In the genomic region with DNA sequence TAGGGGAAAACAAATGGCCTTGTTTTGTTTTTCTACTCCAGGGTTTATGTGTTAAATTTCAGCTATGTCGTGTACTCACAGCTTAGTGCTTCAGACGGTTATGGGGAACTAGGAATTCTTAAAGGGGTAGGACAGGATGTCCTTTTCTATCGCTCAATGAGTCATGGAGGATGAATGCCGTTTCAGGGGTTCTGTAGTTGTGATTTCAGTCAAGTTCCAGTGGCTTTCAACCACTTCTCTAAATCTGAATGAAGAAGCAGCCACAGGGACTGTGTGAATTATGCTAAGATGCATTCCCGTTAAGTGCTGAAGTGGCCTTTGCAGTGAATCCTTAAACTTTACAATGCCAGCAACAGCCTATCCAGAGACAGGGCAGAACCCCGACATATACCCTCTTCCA, we compare ENCODE assay signal across 8 cellular contexts.
DNase-seq lines count a peak whose midpoint lies in the region; ATAC-seq, FAIRE-seq and TF ChIP-seq lines count a peak whose summit lies in the region.

No MANE protein-coding gene starts in this region.

- no peak for TF ChIP-seq CTCF in DOHH2 (IDR thresholded peaks at IDR 0.05; ENCODE audit: low read depth, low read length, poor library complexity, severe bottlenecking)
- no peak for TF ChIP-seq CTCF in HepG2 (CRISPR knock-in tag; IDR thresholded peaks at IDR 0.05)
- no peak for TF ChIP-seq CTCF in upper lobe of right lung (IDR thresholded peaks at IDR 0.05)

- H2AFZ ChIP-seq in HepG2 (ENCODE audit: low read length) = no peak overlapping the region

- DNase-seq in astrocyte of the hippocampus (ENCODE audit: low read depth, low spot score) (peak; percentile 82), HepG2 (ENCODE audit: low spot score) (no peak), upper lobe of right lung (no peak), NCI-H2107 (lab: John Stamatoyannopoulos, UW) (no peak), NCI-H2227 treated with DMSO at 0.1 percent for 48 hours (lab: John Stamatoyannopoulos, UW) (no peak)

- H3K4me1 ChIP-seq in DOHH2 (ENCODE audit: control insufficient read depth, low read length) (peaks cover 51% of the 10 kb centered on the region), HepG2 (ENCODE audit: insufficient read depth, low read length) (peaks cover 57% of the 10 kb centered on the region), upper lobe of right lung (peaks cover 27% of the 10 kb centered on the region)

- no peak for FAIRE-seq in HepG2 (lab: Jason Lieb, UNC)

- TF ChIP-seq RAD21 in HepG2 (CRISPR knock-in tag; IDR thresholded peaks at IDR 0.05) = no peak

- BruUV-seq in HepG2 (replicated peaks; lab: Mats Ljungman, UMichigan) = no TSS peak

- H3K79me2 ChIP-seq in DOHH2 (ENCODE audit: control insufficient read depth, low read length) (no peaks in the 10 kb centered on the region), HepG2 (ENCODE audit: insufficient read depth, low read length) (no peaks in the 10 kb centered on the region)

- CTCF ChIA-PET in HepG2 (lab: Yijun Ruan, JAX; ENCODE audit: low intra/inter-chr PET ratio, low total read pairs) = no interaction called here

- no peaks in the 10 kb centered on the region for H3F3A ChIP-seq in DOHH2 (ENCODE audit: control insufficient read depth, insufficient read depth)

- ATAC-seq in GM21390 (IDR thresholded peaks at IDR 0.05; ENCODE audit: unreplicated experiment) (peak; percentile 80), HG03565 (IDR thresholded peaks at IDR 0.05; ENCODE audit: unreplicated experiment) (peak; percentile 92), HepG2 (no peak), upper lobe of right lung (peak; percentile 86)

- H3K4me2 ChIP-seq in DOHH2 (ENCODE audit: low read length) (peak overlapping the region; percentile 37), HepG2 (ENCODE audit: low read depth, low read length) (no peak overlapping the region)

- peak overlapping the region; percentile 68 for H3K27ac ChIP-seq in DOHH2 (ENCODE audit: low read depth, low read length)
- no peak overlapping the region for H3K27ac ChIP-seq in HepG2 (ENCODE audit: extremely low read length, insufficient read depth, low read length)
- peak overlapping the region; percentile 59 for H3K27ac ChIP-seq in upper lobe of right lung

- WGBS in HepG2 (ENCODE audit: low lambda C conversion rate) = 90% methylated on average over 6 of the region's 6 CpGs

- no peak overlapping the region for H3K9ac ChIP-seq in HepG2 (ENCODE audit: insufficient read depth, low read depth, low read length)

- H3K36me3 ChIP-seq in DOHH2 (ENCODE audit: control insufficient read depth, low read length) = peaks cover 25% of the 10 kb centered on the region
- no peaks in the 10 kb centered on the region for H3K36me3 ChIP-seq in HepG2 (replicated peaks in 1 of 2; ENCODE audit: control insufficient read depth in 1 of 2, insufficient read depth in 2 of 2, low read length in 2 of 2)
- H3K36me3 ChIP-seq in upper lobe of right lung = no peaks in the 10 kb centered on the region

- H3K9me3 ChIP-seq in DOHH2 (ENCODE audit: control insufficient read depth, insufficient read depth, low read length) = peaks cover 21% of the 10 kb centered on the region
- no peaks in the 10 kb centered on the region for H3K9me3 ChIP-seq in HepG2 (ENCODE audit: low read length)
- no peaks in the 10 kb centered on the region for H3K9me3 ChIP-seq in upper lobe of right lung

- intact Hi-C loops in HepG2 (cut with micrococcal nuclease; ENCODE audit: unreplicated experiment) = loop anchor here (2.0 kb wide), 1 partner anchor 71 kb away; no protein-coding TSS in a partner anchor
- intact Hi-C loops in upper lobe of right lung (cut with DNase I) = no loop called here

- in situ Hi-C loops in HepG2 (cut with HindIII; ENCODE audit: extremely low pct_ligation_motif_present, low pct_unique_long_range_greater_than_20kb) = no loop called here

- H3K4me3 ChIP-seq in DOHH2 (ENCODE audit: low read length) (peak overlapping the region; percentile 24), HepG2 (replicated peaks in 1 of 3; ENCODE audit: insufficient read depth in 1 of 3, low read depth in 2 of 3, low read length in 3 of 3) (no peak overlapping the region), upper lobe of right lung (peak overlapping the region; percentile 19)

- no peaks in the 10 kb centered on the region for H3K9me2 ChIP-seq in DOHH2 (replicated peaks; ENCODE audit: control insufficient read depth, low read length)

- POLR2A ChIA-PET in HepG2 (lab: Yijun Ruan, JAX) = no interaction called here

- H3K27me3 ChIP-seq in DOHH2 (ENCODE audit: control insufficient read depth, low read length) (no peaks in the 10 kb centered on the region), HepG2 (ENCODE audit: control insufficient read depth in 1 of 2, insufficient read depth in 2 of 2, low read length in 2 of 2) (no peaks in the 10 kb centered on the region), upper lobe of right lung (no peaks in the 10 kb centered on the region)

- TF ChIP-seq EP300 in HepG2 (IDR thresholded peaks at IDR 0.05; ENCODE audit: low read depth in 2 of 2, low read length in 2 of 2) = no peak
- no peak for TF ChIP-seq EP300 in HepG2 (CRISPR knock-in tag; IDR thresholded peaks at IDR 0.05; ENCODE audit: borderline replicate concordance)

- TF ChIP-seq POLR2A in HepG2 (IDR thresholded peaks at IDR 0.05; ENCODE audit: insufficient read depth in 1 of 2, low read depth in 2 of 2, low read length in 2 of 2) = no peak

- H4K20me1 ChIP-seq in DOHH2 (ENCODE audit: control insufficient read depth, insufficient read depth, low read depth, low read length) (no peaks in the 10 kb centered on the region), HepG2 (ENCODE audit: insufficient read depth, low read length) (no peaks in the 10 kb centered on the region)

TF ChIP-seq in HepG2, 621 proteins besides CTCF, POLR2A, EP300 and RAD21:
- TF ChIP-seq, protein P1, sequence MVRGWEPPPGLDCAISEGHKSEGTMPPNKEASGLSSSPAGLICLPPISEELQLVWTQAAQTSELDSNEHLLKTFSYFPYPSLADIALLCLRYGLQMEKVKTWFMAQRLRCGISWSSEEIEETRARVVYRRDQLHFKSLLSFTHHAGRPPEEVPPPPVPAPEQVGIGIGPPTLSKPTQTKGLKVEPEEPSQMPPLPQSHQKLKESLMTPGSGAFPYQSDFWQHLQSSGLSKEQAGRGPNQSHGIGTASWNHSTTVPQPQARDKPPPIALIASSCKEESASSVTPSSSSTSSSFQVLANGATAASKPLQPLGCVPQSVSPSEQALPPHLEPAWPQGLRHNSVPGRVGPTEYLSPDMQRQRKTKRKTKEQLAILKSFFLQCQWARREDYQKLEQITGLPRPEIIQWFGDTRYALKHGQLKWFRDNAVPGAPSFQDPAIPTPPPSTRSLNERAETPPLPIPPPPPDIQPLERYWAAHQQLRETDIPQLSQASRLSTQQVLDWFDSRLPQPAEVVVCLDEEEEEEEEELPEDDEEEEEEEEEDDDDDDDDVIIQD (CRISPR knock-in tag; IDR thresholded peaks at IDR 0.05; ENCODE audit: low read depth) = peak; percentile 43; the same call in 1 of the 2 replicates
- TF ChIP-seq ZBTB3 (CRISPR knock-in tag; IDR thresholded peaks at IDR 0.05; ENCODE audit: borderline replicate concordance, low read depth) (no peak), CCAR2 (optimal IDR thresholded peaks at IDR 0.05; ENCODE audit: low read depth, low read length) (no peak), ZNF343 (CRISPR knock-in tag; IDR thresholded peaks at IDR 0.05) (0 out of 2 replicates have a peak, but pooled peaks have one; percentile 49), ZSCAN29 (CRISPR knock-in tag; conservative IDR thresholded peaks at IDR 0.05) (0 out of 2 replicates have a peak, but pooled peaks have one; percentile 26)

Comparison
In these comparisons a context has a peak if more than half of its experiments do, and no peak if none do; other contexts are left out.
1. H3K4me3 ChIP-seq: peak in DOHH2 (single experiment) and upper lobe of right lung (single experiment); none in HepG2 (0 of 3).